ENCODE assay signal across 1 cellular context in genomic region chr3:23949784-23950183, GRCh38.
TF ChIP-seq lines count a peak whose summit lies in the region.

No MANE protein-coding gene starts in this region.

TF ChIP-seq in K562, 482 proteins besides CTCF, POLR2A, EP300 and RAD21:
- TF ChIP-seq TSC22D4 (tag; IDR thresholded peaks at IDR 0.05) (no peak), DDX20 (tag; IDR thresholded peaks at IDR 0.05; ENCODE audit: low read depth) (no peak), HMG20A (CRISPR knock-in tag; conservative IDR thresholded peaks at IDR 0.05) (no peak), RBBP5 (IDR thresholded peaks at IDR 0.05; ENCODE audit: borderline replicate concordance, insufficient read depth, low read length, poor library complexity, severe bottlenecking) (no peak), POLR2AphosphoS5 (IDR thresholded peaks at IDR 0.05; ENCODE audit: control insufficient read depth, insufficient read depth, low read depth, low read length) (no peak), ATF7 (IDR thresholded peaks at IDR 0.05) (no peak), TRIM25 (IDR thresholded peaks at IDR 0.05; ENCODE audit: borderline replicate concordance) (no peak), ZNF518B (CRISPR knock-in tag; IDR thresholded peaks at IDR 0.05) (no peak), NFIC (IDR thresholded peaks at IDR 0.05) (peak; percentile 76; the same call in 1 of the 2 replicates), DMBX1 (CRISPR knock-in tag; IDR thresholded peaks at IDR 0.05; ENCODE audit: borderline replicate concordance) (no peak), POLR3G (IDR thresholded peaks at IDR 0.05; ENCODE audit: extremely low read depth, insufficient read length, insufficient replicate concordance) (no peak), FUS (optimal IDR thresholded peaks at IDR 0.05; ENCODE audit: low read depth, low read length) (no peak), FOXA3 (CRISPR knock-in tag; conservative IDR thresholded peaks at IDR 0.05 in 1 of 2, IDR thresholded peaks at IDR 0.05 in 1 of 2) (peak; percentile 70 to 84; a peak in 3 of 4 replicates)
- TF ChIP-seq, protein P1, sequence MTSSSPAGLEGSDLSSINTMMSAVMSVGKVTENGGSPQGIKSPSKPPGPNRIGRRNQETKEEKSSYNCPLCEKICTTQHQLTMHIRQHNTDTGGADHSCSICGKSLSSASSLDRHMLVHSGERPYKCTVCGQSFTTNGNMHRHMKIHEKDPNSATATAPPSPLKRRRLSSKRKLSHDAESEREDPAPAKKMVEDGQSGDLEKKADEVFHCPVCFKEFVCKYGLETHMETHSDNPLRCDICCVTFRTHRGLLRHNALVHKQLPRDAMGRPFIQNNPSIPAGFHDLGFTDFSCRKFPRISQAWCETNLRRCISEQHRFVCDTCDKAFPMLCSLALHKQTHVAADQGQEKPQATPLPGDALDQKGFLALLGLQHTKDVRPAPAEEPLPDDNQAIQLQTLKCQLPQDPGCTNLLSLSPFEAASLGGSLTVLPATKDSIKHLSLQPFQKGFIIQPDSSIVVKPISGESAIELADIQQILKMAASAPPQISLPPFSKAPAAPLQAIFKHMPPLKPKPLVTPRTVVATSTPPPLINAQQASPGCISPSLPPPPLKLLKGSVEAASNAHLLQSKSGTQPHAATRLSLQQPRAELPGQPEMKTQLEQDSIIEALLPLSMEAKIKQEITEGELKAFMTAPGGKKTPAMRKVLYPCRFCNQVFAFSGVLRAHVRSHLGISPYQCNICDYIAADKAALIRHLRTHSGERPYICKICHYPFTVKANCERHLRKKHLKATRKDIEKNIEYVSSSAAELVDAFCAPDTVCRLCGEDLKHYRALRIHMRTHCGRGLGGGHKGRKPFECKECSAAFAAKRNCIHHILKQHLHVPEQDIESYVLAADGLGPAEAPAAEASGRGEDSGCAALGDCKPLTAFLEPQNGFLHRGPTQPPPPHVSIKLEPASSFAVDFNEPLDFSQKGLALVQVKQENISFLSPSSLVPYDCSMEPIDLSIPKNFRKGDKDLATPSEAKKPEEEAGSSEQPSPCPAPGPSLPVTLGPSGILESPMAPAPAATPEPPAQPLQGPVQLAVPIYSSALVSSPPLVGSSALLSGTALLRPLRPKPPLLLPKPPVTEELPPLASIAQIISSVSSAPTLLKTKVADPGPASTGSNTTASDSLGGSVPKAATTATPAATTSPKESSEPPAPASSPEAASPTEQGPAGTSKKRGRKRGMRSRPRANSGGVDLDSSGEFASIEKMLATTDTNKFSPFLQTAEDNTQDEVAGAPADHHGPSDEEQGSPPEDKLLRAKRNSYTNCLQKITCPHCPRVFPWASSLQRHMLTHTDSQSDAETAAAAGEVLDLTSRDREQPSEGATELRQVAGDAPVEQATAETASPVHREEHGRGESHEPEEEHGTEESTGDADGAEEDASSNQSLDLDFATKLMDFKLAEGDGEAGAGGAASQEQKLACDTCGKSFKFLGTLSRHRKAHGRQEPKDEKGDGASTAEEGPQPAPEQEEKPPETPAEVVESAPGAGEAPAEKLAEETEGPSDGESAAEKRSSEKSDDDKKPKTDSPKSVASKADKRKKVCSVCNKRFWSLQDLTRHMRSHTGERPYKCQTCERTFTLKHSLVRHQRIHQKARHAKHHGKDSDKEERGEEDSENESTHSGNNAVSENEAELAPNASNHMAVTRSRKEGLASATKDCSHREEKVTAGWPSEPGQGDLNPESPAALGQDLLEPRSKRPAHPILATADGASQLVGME (CRISPR knock-in tag; IDR thresholded peaks at IDR 0.05) = no peak
